ENCODE assay signal across 8 cellular contexts in the genomic region with DNA sequence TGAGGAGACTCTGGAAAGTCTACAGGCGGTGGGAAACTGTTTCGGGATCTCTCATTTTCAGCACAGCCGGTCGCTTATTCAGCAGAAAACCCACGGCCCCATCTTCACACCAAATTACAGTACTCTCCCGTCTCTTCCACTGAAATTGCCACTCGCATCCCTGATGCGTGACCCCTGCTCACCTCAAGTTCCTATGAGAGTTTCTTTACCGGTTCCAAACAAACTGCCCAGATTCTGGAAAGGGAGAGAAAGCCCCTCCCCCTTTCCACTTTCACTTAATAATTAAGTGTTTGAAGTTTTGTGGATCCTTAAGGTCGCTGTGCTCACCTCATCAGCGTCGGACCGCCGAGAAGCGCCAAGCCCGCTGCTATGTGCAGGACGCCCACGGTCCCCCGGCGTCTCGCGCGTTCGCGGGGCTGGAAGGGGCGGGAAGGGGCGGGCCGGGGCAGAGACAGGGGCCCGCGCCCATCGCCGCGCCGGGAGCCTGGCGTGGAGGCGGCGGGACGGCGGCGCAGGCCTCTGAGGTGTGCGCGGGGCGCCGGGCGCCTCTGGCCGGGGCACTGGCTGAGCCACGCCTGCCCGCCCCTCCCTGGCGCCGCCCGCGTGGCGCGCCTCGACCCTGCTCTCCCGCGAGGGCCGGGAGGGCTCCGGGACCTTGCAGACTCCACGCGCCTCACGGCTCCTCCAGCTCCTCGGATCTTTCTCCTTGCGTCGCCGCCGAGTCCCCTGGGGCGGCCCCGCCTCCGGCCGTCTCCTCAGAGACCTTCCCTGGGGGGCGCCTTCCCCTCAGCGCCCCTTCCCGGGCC. TPM values are rescaled to one million over a fixed set of nuclear protein-coding genes. Genes with fewer than 3 reads are reported as not detected.
A peak's percentile ranks its signal among the peaks of the same experiment; 100 is the strongest.
DNase-seq lines count a peak whose midpoint lies in the region; ATAC-seq, FAIRE-seq and TF ChIP-seq lines count a peak whose summit lies in the region.

Gene GPR156 (minus strand): TSS at position 521 of the 806 bp plus-strand sequence. CDS start 41,124 bp downstream, outside the sequence.

- TF ChIP-seq POLR2A in prostate gland (IDR thresholded peaks at IDR 0.05), result no peak

- H3K9me3 ChIP-seq in RWPE2 (ENCODE audit: severe bottlenecking) (no peaks in the 10 kb centered on the region), prostate gland (no peaks in the 10 kb centered on the region)

- H3K27me3 ChIP-seq in RWPE2 (ENCODE audit: insufficient read depth, poor library complexity, severe bottlenecking) (no peaks in the 10 kb centered on the region), prostate gland (replicated peaks; ENCODE audit: insufficient read depth) (no peaks in the 10 kb centered on the region)

- FAIRE-seq in frontal cortex (lab: Jason Lieb, UNC), result no peak

- WGBS in prostate gland, result 5% methylated on average over 61 of the region's 74 CpGs

- peak within 1 kb of the TSS; percentile 10 for H3K4me3 ChIP-seq in GM12875 (ENCODE audit: low read depth, low read length)
- peak within 1 kb of the TSS; percentile 39 for H3K4me3 ChIP-seq in RWPE2 (ENCODE audit: severe bottlenecking)
- H3K4me3 ChIP-seq in prostate gland, result peak within 1 kb of the TSS; percentile 42 to 44

- peak; percentile 81 for ATAC-seq in RWPE2 (ENCODE audit: low read depth)

- H3K36me3 ChIP-seq in RWPE2 (ENCODE audit: low read depth) (no peaks in the 10 kb centered on the region), prostate gland (no peaks in the 10 kb centered on the region)

- H3K4me1 ChIP-seq in RWPE2 (ENCODE audit: insufficient read depth, poor library complexity, severe bottlenecking) (no peaks in the 10 kb centered on the region), prostate gland (replicated peaks) (no peaks in the 10 kb centered on the region)

- TF ChIP-seq CTCF in GM12875 (IDR thresholded peaks at IDR 0.05; ENCODE audit: borderline replicate concordance, insufficient read depth, low read depth, low read length), result no peak
- no peak for TF ChIP-seq CTCF in RWPE2 (IDR thresholded peaks at IDR 0.05; ENCODE audit: poor library complexity, severe bottlenecking)
- TF ChIP-seq CTCF in prostate gland (IDR thresholded peaks at IDR 0.05), result no peak

- DNase-seq in RWPE2 (ENCODE audit: low spot score), result no peak
- DNase-seq in frontal cortex (ENCODE audit: low spot score in 2 of 2), result peak; percentile 44 to 56
- DNase-seq in prostate gland (ENCODE audit: low spot score), result no peak
- DNase-seq in T1000 (lab: John Stamatoyannopoulos, UW), result no peak
- DNase-seq in NCI-H524 treated with DMSO at 0.1 percent for 48 hours (lab: John Stamatoyannopoulos, UW), result no peak
- no peak for DNase-seq in activated effector memory CD4-positive, alpha-beta T cell treated with anti-CD3 and anti-CD28 coated beads, Interleukin-2, amount 50 U/mL, for 16 hours
- DNase-seq in A172 (ENCODE audit: low spot score), result no peak

- intact Hi-C loops in prostate gland (cut with DNase I), result no loop called here

- H3K27ac ChIP-seq in RWPE2 (ENCODE audit: poor library complexity, severe bottlenecking) (no peak within 1 kb of the TSS), prostate gland (no peak within 1 kb of the TSS)

RNA-seq across cellular contexts. Expression of gene GPR156, which starts in this region (rescaled TPM):
- total RNA-seq in frontal cortex (2.0 TPM), prostate gland (1 to 10 TPM in 1 of 2 donors, under 1 TPM in 1; 0.46 to 3.0 TPM)
- total RNA-seq in A172 (2014; rRNA removed; shearing (Covaris generic)), result 1.1 and 1.6 TPM in 2 replicates

Comparison
In these comparisons a context has a peak if more than half of its experiments do, and no peak if none do; other contexts are left out.
1. DNase-seq: peak in frontal cortex (2 of 2); none in RWPE2 (single experiment), prostate gland (single experiment), T1000 (single experiment), NCI-H524 treated with DMSO at 0.1 percent for 48 hours (single experiment), activated effector memory CD4-positive, alpha-beta T cell treated with anti-CD3 and anti-CD28 coated beads, Interleukin-2, amount 50 U/mL, for 16 hours (single experiment) and A172 (single experiment).
2. Peak in every context shown above with its lines, with median percentiles within 50 percentile points of each other: H3K4me3 ChIP-seq.